9 cellular contexts compared by ENCODE assay signal in the genomic region with DNA sequence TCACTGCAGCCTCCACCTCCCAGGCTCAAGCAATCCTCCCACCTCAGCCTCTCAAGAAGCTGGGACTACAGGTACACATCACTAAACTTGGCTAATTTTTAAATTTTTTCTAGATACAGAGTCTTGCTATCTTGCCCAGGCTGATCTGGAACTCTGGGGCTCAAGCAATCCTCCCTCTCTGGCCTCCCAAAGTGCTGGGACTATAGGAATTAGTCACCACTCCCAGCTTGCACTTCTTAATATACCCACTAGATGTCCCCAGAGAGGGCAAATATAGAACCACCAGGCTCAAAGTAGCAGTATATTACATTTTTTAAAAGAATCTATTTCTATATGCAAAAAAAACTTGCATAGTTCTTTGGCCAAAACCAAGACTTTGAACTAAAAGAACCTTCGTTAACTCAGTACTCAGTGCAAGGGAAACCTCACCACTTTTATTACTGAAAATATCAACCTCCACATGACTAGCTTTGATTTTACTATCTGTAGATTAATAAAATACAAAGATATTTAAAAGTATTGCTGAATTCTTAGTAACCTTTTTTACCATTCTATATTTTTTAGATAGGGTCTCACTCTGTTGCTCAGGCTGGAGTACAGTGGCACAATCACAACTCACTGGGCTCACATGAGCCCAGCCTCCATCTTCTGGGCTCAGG. TPM values are rescaled to one million over a fixed set of nuclear protein-coding genes. Genes with fewer than 3 reads are reported as not detected.
A peak's percentile ranks its signal among the peaks of the same experiment; 100 is the strongest.
DNase-seq lines count a peak whose midpoint lies in the region; ATAC-seq and TF ChIP-seq lines count a peak whose summit lies in the region.
"Had no signal": no experiment of that assay in that cellular context is flagged by ENCODE, and none has a peak within 500 bp of the region (broad histone marks: within the 10 kb centered on the region; RNA-seq: fewer than 3 reads in every experiment).

No MANE protein-coding gene starts in this region.

- POLR2A ChIA-PET in CD4-positive, alpha-beta T cell (lab: Charles Lee): interaction anchor here (1.0 to 1.7 kb wide), 3 partner anchors 71 to 122 kb away, joined by 3 to 7 read pairs (median 5); partner anchors contain the start of gene HABP4

- H3K4me1 Mint-ChIP-seq in CD4-positive, alpha-beta T cell (ENCODE audit: low read depth): no peaks in the 10 kb centered on the region

- H3K4me1 ChIP-seq in gastroesophageal sphincter (no peaks in the 10 kb centered on the region), parathyroid adenoma (no peaks in the 10 kb centered on the region)

- H3K27me3 Mint-ChIP-seq in CD4-positive, alpha-beta T cell: no peaks in the 10 kb centered on the region

- no peak for TF ChIP-seq EP300 in gastroesophageal sphincter (IDR thresholded peaks at IDR 0.05)

- H3K9me3 ChIP-seq in CD4-positive, alpha-beta T cell (ENCODE audit: control insufficient read depth, low read length): no peaks in the 10 kb centered on the region
- no peaks in the 10 kb centered on the region for H3K9me3 ChIP-seq in gastroesophageal sphincter
- no peaks in the 10 kb centered on the region for H3K9me3 ChIP-seq in parathyroid adenoma (ENCODE audit: control insufficient read depth, low read length)

- no peaks in the 10 kb centered on the region for H3K27me3 ChIP-seq in CD4-positive, alpha-beta T cell (ENCODE audit: control insufficient read depth, insufficient read depth, low read length)
- H3K27me3 ChIP-seq in gastroesophageal sphincter (no peaks in the 10 kb centered on the region), parathyroid adenoma (ENCODE audit: control insufficient read depth, insufficient read depth, low read length) (no peaks in the 10 kb centered on the region)

- H3K4me2 ChIP-seq in parathyroid adenoma (ENCODE audit: low read length): no peak overlapping the region

- H3K27ac ChIP-seq in CD4-positive, alpha-beta T cell (ENCODE audit: low read depth, low read length): no peak overlapping the region
- H3K27ac ChIP-seq in gastroesophageal sphincter (no peak overlapping the region), parathyroid adenoma (no peak overlapping the region)

- H2AFZ ChIP-seq in parathyroid adenoma: no peak overlapping the region

- WGBS in gastroesophageal sphincter (ENCODE audit: low coverage in 1 of 2), 2 donors: 21 to 33% methylated on average over 1 of the region's 1 CpG

- H3K4me3 ChIP-seq in gastroesophageal sphincter (no peak overlapping the region), parathyroid adenoma (ENCODE audit: low read depth, low read length) (no peak overlapping the region)

- no peak overlapping the region for H3K27ac Mint-ChIP-seq in CD4-positive, alpha-beta T cell

- intact Hi-C loops in CD4-positive, alpha-beta T cell (cut with DNase I, micrococcal nuclease): loop anchor here (1.0 to 10.0 kb wide), 9 partner anchors 84 to 339 kb away; partner anchors contain the start of gene HABP4 (in 2 of the 2)

- H3K9ac ChIP-seq in parathyroid adenoma: no peak overlapping the region

- peak in 8 of 10 experiments; percentile 5 to 22 (median 12) for DNase-seq in CD4-positive, alpha-beta T cell
- peak; percentile 4 for DNase-seq in NOMO-1 treated with dmso at 0.1 percent for 144 hours (lab: John Stamatoyannopoulos, UW; ENCODE audit: unreplicated experiment)
- peak; percentile 3 for DNase-seq in activated T-helper 1 cell treated with Interleukin-2 at 50 U/mL for 16 hours (ENCODE audit: low read depth)

- TF ChIP-seq POLR2A in gastroesophageal sphincter (IDR thresholded peaks at IDR 0.05): no peak

- CTCF ChIA-PET in CD4-positive, alpha-beta T cell (lab: Charles Lee): interaction anchor here (0.5 to 1.7 kb wide), 15 partner anchors 9 to 347 kb away, joined by 3 to 14 read pairs (median 4); partner anchors contain the start of gene HABP4

- H3K9me3 Mint-ChIP-seq in CD4-positive, alpha-beta T cell: no peaks in the 10 kb centered on the region

- peak; percentile 89 for TF ChIP-seq CTCF in CD4-positive, alpha-beta T cell (IDR thresholded peaks at IDR 0.05)
- peak; percentile 82 to 87 (median 85) for TF ChIP-seq CTCF in gastroesophageal sphincter (IDR thresholded peaks at IDR 0.05)
- TF ChIP-seq CTCF in parathyroid adenoma (IDR thresholded peaks at IDR 0.05): peak; percentile 67

- H3K36me3 Mint-ChIP-seq in CD4-positive, alpha-beta T cell (ENCODE audit: low read depth): no peaks in the 10 kb centered on the region

- ATAC-seq in CD4-positive, alpha-beta T cell (ENCODE audit: poor library complexity): peak; percentile 76
- ATAC-seq in GM19395 (IDR thresholded peaks at IDR 0.05; ENCODE audit: unreplicated experiment) (peak; percentile 74), gastroesophageal sphincter (peak; percentile 72), HG02571 (IDR thresholded peaks at IDR 0.05; ENCODE audit: unreplicated experiment) (no peak), HG02840 (IDR thresholded peaks at IDR 0.05; ENCODE audit: low FRiP score, unreplicated experiment) (no peak)

- H3K36me3 ChIP-seq in gastroesophageal sphincter (peaks cover 0 to 41% of the 10 kb centered on the region in 2 donors), parathyroid adenoma (ENCODE audit: control insufficient read depth, insufficient read depth, low read length) (no peaks in the 10 kb centered on the region)

- no peaks in the 10 kb centered on the region for H3K79me2 ChIP-seq in parathyroid adenoma

- H3K4me3 Mint-ChIP-seq in CD4-positive, alpha-beta T cell: no peak overlapping the region

RNA-seq across cellular contexts. Expression of gene HSD17B3, which starts 25.8 kb away (rescaled TPM):
- under 1 TPM; 0.42 to 0.80 TPM for total RNA-seq in CD4-positive, alpha-beta T cell
- total RNA-seq in gastroesophageal sphincter: under 1 TPM in 3 of 4 donors, not detected in 1; 0.40 to 0.81 (median 0.78) TPM
- total RNA-seq: urinary bladder had no signal

RNA-seq across cellular contexts. Expression of gene SLC35D2, which starts 55.7 kb away (rescaled TPM):
- total RNA-seq in CD4-positive, alpha-beta T cell: 10 to 100 TPM; 13.2 to 14.7 TPM
- 10 to 100 TPM; 16.6 to 39.3 (median 26.1) TPM for total RNA-seq in gastroesophageal sphincter

Comparison
In these comparisons a context has a peak if more than half of its experiments do, and no peak if none do; other contexts are left out.
1. ATAC-seq: peak in CD4-positive, alpha-beta T cell (single experiment), GM19395 (single experiment) and gastroesophageal sphincter (single experiment); none in HG02571 (single experiment) and HG02840 (single experiment).
2. Peak in every context shown above with its lines, with median percentiles within 50 percentile points of each other: DNase-seq and CTCF ChIP-seq.